ENCODE assay signal across 8 cellular contexts in the genomic region with DNA sequence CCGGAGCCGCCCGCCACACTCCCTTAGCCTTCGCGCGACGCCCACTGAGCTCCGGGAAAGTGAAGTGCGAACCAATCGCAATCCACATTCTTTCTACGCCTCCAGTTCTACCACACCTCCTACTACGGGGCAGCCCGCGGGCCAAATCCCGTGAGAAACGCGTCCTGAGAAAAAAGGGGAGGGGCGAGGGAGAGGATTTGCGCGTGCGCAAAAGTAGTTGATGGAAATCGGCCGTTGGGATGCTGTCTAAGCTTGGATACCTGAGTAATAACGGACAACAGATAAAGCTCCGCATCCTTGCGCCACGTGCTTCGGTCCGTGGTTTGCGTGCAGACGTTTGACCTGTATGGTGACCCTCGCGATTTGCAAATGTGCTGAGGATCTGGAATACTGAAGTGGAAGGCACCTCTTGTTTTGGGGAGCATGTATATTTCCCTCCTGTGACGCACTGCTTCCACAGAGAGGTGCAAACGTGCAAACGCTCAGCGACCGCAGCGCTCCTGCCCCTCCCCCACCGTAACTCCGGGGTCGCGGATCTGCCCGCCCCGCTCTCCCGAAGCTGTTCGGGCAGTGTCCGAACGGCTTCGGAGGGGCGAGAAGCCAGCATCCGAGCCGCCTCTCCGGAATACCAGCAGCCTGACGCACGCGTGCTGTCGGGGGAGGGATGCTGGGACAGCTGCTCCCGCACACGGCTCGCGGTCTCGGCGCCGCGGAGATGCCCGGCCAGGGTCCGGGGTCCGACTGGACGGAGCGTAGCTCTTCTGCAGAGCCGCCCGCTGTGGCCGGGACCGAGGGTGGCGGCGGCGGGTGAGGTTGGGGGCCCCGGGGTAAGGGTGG. TPM values are rescaled to one million over a fixed set of nuclear protein-coding genes. Genes with fewer than 3 reads are reported as not detected.
A peak's percentile ranks its signal among the peaks of the same experiment; 100 is the strongest.
DNase-seq lines count a peak whose midpoint lies in the region; ATAC-seq, FAIRE-seq and TF ChIP-seq lines count a peak whose summit lies in the region.

A gene with protein sequence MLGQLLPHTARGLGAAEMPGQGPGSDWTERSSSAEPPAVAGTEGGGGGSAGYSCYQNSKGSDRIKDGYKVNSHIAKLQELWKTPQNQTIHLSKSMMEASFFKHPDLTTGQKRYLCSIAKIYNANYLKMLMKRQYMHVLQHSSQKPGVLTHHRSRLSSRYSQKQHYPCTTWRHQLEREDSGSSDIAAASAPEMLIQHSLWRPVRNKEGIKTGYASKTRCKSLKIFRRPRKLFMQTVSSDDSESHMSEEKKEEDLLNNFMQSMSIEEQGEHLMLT (plus strand): TSS at position 634 of the 837 bp plus-strand sequence. CDS start 31 bp downstream, at position 665.
A gene (minus strand): TSS at position 46 of the 837 bp plus-strand sequence. CDS start 54 bp downstream, outside the sequence.

- no peaks in the 10 kb centered on the region for H3K9me3 ChIP-seq in prostate gland

- ATAC-seq in GM18498 (IDR thresholded peaks at IDR 0.05; ENCODE audit: unreplicated experiment): peak; percentile 79
- ATAC-seq in HG02938 (IDR thresholded peaks at IDR 0.05; ENCODE audit: unreplicated experiment): peak; percentile 73
- peak; percentile 95 for ATAC-seq in left ventricle myocardium superior

- peak in 2 of 4 experiments; percentile 18 to 21 for TF ChIP-seq CTCF in prostate gland (IDR thresholded peaks at IDR 0.05)

- H3K27me3 ChIP-seq in prostate gland (replicated peaks; ENCODE audit: insufficient read depth): no peaks in the 10 kb centered on the region

- peak; percentile 86 for TF ChIP-seq POLR2A in prostate gland (IDR thresholded peaks at IDR 0.05)

- intact Hi-C loops in left ventricle myocardium superior (cut with micrococcal nuclease): no loop called here
- intact Hi-C loops in prostate gland (cut with DNase I): loop anchor here (5.0 to 10.0 kb wide), 3 partner anchors 34 to 226 kb away; a partner anchor contains a TSS

- no peaks in the 10 kb centered on the region for H3K4me1 ChIP-seq in prostate gland (replicated peaks)

- peak within 1 kb of the TSS; percentile 51 to 70 for H3K4me3 ChIP-seq in prostate gland

- no peaks in the 10 kb centered on the region for H3K36me3 ChIP-seq in prostate gland

- DNase-seq in NCI-H187 (lab: John Stamatoyannopoulos, UW) (peak; percentile 98 to 99), T-helper 2 cell (peak; percentile 82 to 98 (median 93)), left ventricle myocardium superior (peak; percentile 96), prostate gland (ENCODE audit: low spot score) (peak; percentile 98), urothelium cell line (ENCODE audit: low spot score) (peak; percentile 90)

- FAIRE-seq in urothelium cell line (lab: Jason Lieb, UNC): no peak

- WGBS in prostate gland: under 1% methylated on average over 77 of the region's 79 CpGs

- H3K27ac ChIP-seq in angular gyrus (ENCODE audit: low read depth, low read length): peak within 1 kb of the TSS; percentile 88
- H3K27ac ChIP-seq in prostate gland: peak within 1 kb of the TSS; percentile 80 to 92

RNA-seq across cellular contexts. Expression of the first gene that starts in this region (rescaled TPM):
- total RNA-seq in left ventricle myocardium superior: 3.8 TPM
- total RNA-seq in prostate gland: 10 to 100 TPM in 1 of 2 donors, 1 to 10 TPM in 1; 3.6 to 11.5 TPM

RNA-seq across cellular contexts. Expression of the second gene that starts in this region (rescaled TPM):
- 27.5 TPM for total RNA-seq in left ventricle myocardium superior
- 10 to 100 TPM; 28.4 to 40.2 TPM for total RNA-seq in prostate gland

Comparison
In these comparisons a context has a peak if more than half of its experiments do, and no peak if none do; other contexts are left out.
1. Peak in every context shown above with its lines: DNase-seq, ATAC-seq, H3K4me3 ChIP-seq and H3K27ac ChIP-seq.